In genomic region chr1:26630634-26631033, GRCh38 we compare ENCODE assay signal across 22 cellular contexts.
"Had no signal": no experiment of that assay in that cellular context is flagged by ENCODE, and none has a peak within 500 bp of the region (broad histone marks: within the 10 kb centered on the region; RNA-seq: fewer than 3 reads in every experiment).

No MANE protein-coding gene starts in this region.

- H3K27ac Mint-ChIP-seq: activated T-cell treated with anti-CD3 and anti-CD28 coated beads, Interleukin-2, amount 50 U/mL, for 72 hours; stimulated activated naive CD8-positive, alpha-beta T cell treated with anti-CD3 and anti-CD28 coated beads, Interleukin-15, amount 100 ng/mL, for 72 hours; type B pancreatic cell had no signal

- H3K36me3 Mint-ChIP-seq: naive B cell, type B pancreatic cell had no signal

- ATAC-seq: activated T-cell treated with anti-CD3 and anti-CD28 coated beads, Interleukin-2, amount 50 U/mL, for 72 hours; gastrocnemius medialis; left lung; mucosa of descending colon; stimulated activated naive CD8-positive, alpha-beta T cell treated with anti-CD3 and anti-CD28 coated beads, Interleukin-15, amount 100 ng/mL, for 72 hours had no signal

- DNase-seq: activated CD4-positive, alpha-beta T cell treated with anti-CD3 and anti-CD28 coated beads, Interleukin-2, amount 50 U/mL, for 1 hour; activated CD4-positive, CD25-positive, alpha-beta regulatory T cell treated with anti-CD3 and anti-CD28 coated beads, Interleukin-2, amount 50 U/mL, for 72 hours; activated CD8-positive, alpha-beta memory T cell treated with anti-CD3 and anti-CD28 coated beads, Interleukin-2, amount 50 U/mL, for 4 hours; activated effector memory CD4-positive, alpha-beta T cell treated with anti-CD3 and anti-CD28 coated beads, Interleukin-2, amount 50 U/mL, for 16 hours; activated naive CD4-positive, alpha-beta T cell treated with anti-CD3 and anti-CD28 coated beads, Interleukin-2, amount 50 U/mL, for 16 hours; activated T-cell treated with anti-CD3 and anti-CD28 coated beads, Interleukin-2, amount 50 U/mL, for 72 hours; aorta; brain microvascular endothelial cell; central memory CD4-positive, alpha-beta T cell; erythroblast; gastrocnemius medialis; head of caudate nucleus; kidney; left lung; mucosa of descending colon; naive B cell; nucleus accumbens; posterior cingulate gyrus; retina; stimulated activated naive CD8-positive, alpha-beta T cell treated with anti-CD3 and anti-CD28 coated beads, Interleukin-15, amount 100 ng/mL, for 72 hours; T1000 had no signal

- H3K27me3 ChIP-seq: brain microvascular endothelial cell, gastrocnemius medialis, left lung had no signal

- H3K4me1 Mint-ChIP-seq: stimulated activated naive CD8-positive, alpha-beta T cell treated with anti-CD3 and anti-CD28 coated beads, Interleukin-15, amount 100 ng/mL, for 72 hours had no signal

- H3K9me3 ChIP-seq: gastrocnemius medialis, left lung, mucosa of descending colon had no signal

- H3K4me3 Mint-ChIP-seq: activated T-cell treated with anti-CD3 and anti-CD28 coated beads, Interleukin-2, amount 50 U/mL, for 72 hours; stimulated activated naive CD8-positive, alpha-beta T cell treated with anti-CD3 and anti-CD28 coated beads, Interleukin-15, amount 100 ng/mL, for 72 hours; type B pancreatic cell had no signal

- H3K36me3 ChIP-seq: brain microvascular endothelial cell, gastrocnemius medialis, left lung had no signal

- H3K27ac ChIP-seq: brain microvascular endothelial cell, gastrocnemius medialis, left lung had no signal

- H3K4me1 ChIP-seq: gastrocnemius medialis had no signal

- H3K27me3 Mint-ChIP-seq: naive B cell; stimulated activated naive CD8-positive, alpha-beta T cell treated with anti-CD3 and anti-CD28 coated beads, Interleukin-15, amount 100 ng/mL, for 72 hours; type B pancreatic cell had no signal

- H3K9me3 Mint-ChIP-seq: activated T-cell treated with anti-CD3 and anti-CD28 coated beads, Interleukin-2, amount 50 U/mL, for 72 hours; naive B cell; stimulated activated naive CD8-positive, alpha-beta T cell treated with anti-CD3 and anti-CD28 coated beads, Interleukin-15, amount 100 ng/mL, for 72 hours; type B pancreatic cell had no signal

- H3K4me3 ChIP-seq: gastrocnemius medialis, left lung, mucosa of descending colon had no signal
